ENCODE assay signal across 21 cellular contexts in genomic region chr9:90868555-90868954, GRCh38.
"Had no signal": no experiment of that assay in that cellular context is flagged by ENCODE, and none has a peak within 500 bp of the region (broad histone marks: within the 10 kb centered on the region; RNA-seq: fewer than 3 reads in every experiment).

No MANE protein-coding gene starts in this region.

- ATAC-seq: activated CD8-positive, alpha-beta memory T cell treated with anti-CD3 and anti-CD28 coated beads, Interleukin-2, amount 10 ng/mL, durations not matched to agents 7 days and 5 days; activated naive CD8-positive, alpha-beta T cell treated with anti-CD3 and anti-CD28 coated beads, Interleukin-2, amount 50 U/mL, for 24 hours; esophagus mucosa; gastrocnemius medialis; heart left ventricle; left colon; mucosa of descending colon; naive thymus-derived CD4-positive, alpha-beta T cell had no signal

- H3K27me3 Mint-ChIP-seq: activated naive CD8-positive, alpha-beta T cell treated with anti-CD3 and anti-CD28 coated beads, Interleukin-2, amount 50 U/mL, for 24 hours had no signal

- H3K4me1 Mint-ChIP-seq: endodermal cell had no signal

- H3K9me3 Mint-ChIP-seq: activated naive CD4-positive, alpha-beta T cell treated with anti-CD3 and anti-CD28 coated beads for 36 hours; activated naive CD8-positive, alpha-beta T cell treated with anti-CD3 and anti-CD28 coated beads, Interleukin-2, amount 50 U/mL, for 24 hours; activated T-helper 2 cell treated with anti-CD3 and anti-CD28 coated beads, Interferon-gamma antibody, Interleukin-2, Interleukin-4, amounts not matched to agents 10 μg/mL and 5 μg/mL and 100 μg/mL, durations not matched to agents 14 hours and 24 hours and 36 hours; endodermal cell; naive thymus-derived CD4-positive, alpha-beta T cell; T-helper 2 cell treated with Interferon-gamma antibody and Interleukin-4, amounts not matched to agents 5 μg/mL and 100 μg/mL, for 36 hours had no signal

- H3K27ac ChIP-seq: ascending aorta, breast epithelium, dorsolateral prefrontal cortex, gastrocnemius medialis, heart left ventricle, tibial artery had no signal

- H3K27ac Mint-ChIP-seq: activated CD8-positive, alpha-beta memory T cell treated with anti-CD3 and anti-CD28 coated beads, Interleukin-2, amount 10 ng/mL, durations not matched to agents 7 days and 5 days; activated naive CD4-positive, alpha-beta T cell treated with anti-CD3 and anti-CD28 coated beads for 36 hours; activated naive CD8-positive, alpha-beta T cell treated with anti-CD3 and anti-CD28 coated beads, Interleukin-2, amount 50 U/mL, for 24 hours; activated T-helper 2 cell treated with anti-CD3 and anti-CD28 coated beads, Interferon-gamma antibody, Interleukin-2, Interleukin-4, amounts not matched to agents 10 μg/mL and 5 μg/mL and 100 μg/mL, durations not matched to agents 14 hours and 24 hours and 36 hours; endodermal cell; naive thymus-derived CD4-positive, alpha-beta T cell; T-helper 2 cell treated with Interferon-gamma antibody and Interleukin-4, amounts not matched to agents 5 μg/mL and 100 μg/mL, for 36 hours had no signal

- H3K27me3 ChIP-seq: ascending aorta, breast epithelium, gastrocnemius medialis had no signal

- H3K4me3 Mint-ChIP-seq: activated CD8-positive, alpha-beta memory T cell treated with anti-CD3 and anti-CD28 coated beads, Interleukin-2, amount 10 ng/mL, durations not matched to agents 7 days and 5 days; activated naive CD4-positive, alpha-beta T cell treated with anti-CD3 and anti-CD28 coated beads for 36 hours; activated naive CD8-positive, alpha-beta T cell treated with anti-CD3 and anti-CD28 coated beads, Interleukin-2, amount 50 U/mL, for 24 hours; endodermal cell; naive thymus-derived CD4-positive, alpha-beta T cell; T-helper 2 cell treated with Interferon-gamma antibody and Interleukin-4, amounts not matched to agents 5 μg/mL and 100 μg/mL, for 36 hours had no signal

- H3K4me1 ChIP-seq: ascending aorta, breast epithelium, tibial artery had no signal

- FAIRE-seq: urothelium cell line had no signal

- DNase-seq: activated CD4-positive, alpha-beta T cell treated with anti-CD3 and anti-CD28 coated beads, Interleukin-2, amount 50 U/mL, for 48 hours; activated CD8-positive, alpha-beta memory T cell treated with anti-CD3 and anti-CD28 coated beads, Interleukin-2, amount 10 ng/mL, durations not matched to agents 7 days and 5 days; activated naive CD4-positive, alpha-beta T cell treated with anti-CD3 and anti-CD28 coated beads for 36 hours; activated naive CD8-positive, alpha-beta T cell treated with anti-CD3 and anti-CD28 coated beads, Interleukin-2, amount 50 U/mL, for 24 hours; activated T-cell treated with anti-CD3 and anti-CD28 coated beads, Interleukin-2, amount 50 U/mL, for 1 hour; dorsolateral prefrontal cortex; endodermal cell; gastrocnemius medialis; heart left ventricle; left colon; mucosa of descending colon; naive thymus-derived CD4-positive, alpha-beta T cell; stimulated activated CD4-positive, alpha-beta T cell treated with anti-CD3 and anti-CD28 coated beads, Interleukin-12 subunit alpha, Interleukin-12 subunit beta, amount 100 ng/mL, for 4 hours; stimulated activated CD4-positive, alpha-beta T cell treated with anti-CD3 and anti-CD28 coated beads, Interleukin-2, amount 100 ng/mL, for 24 hours; tibial artery had no signal

- H3K4me3 ChIP-seq: ascending aorta, breast epithelium, dorsolateral prefrontal cortex, gastrocnemius medialis, heart left ventricle, mucosa of descending colon, tibial artery had no signal

- H3K36me3 ChIP-seq: ascending aorta, breast epithelium, gastrocnemius medialis, tibial artery had no signal
